Comparison of ENCODE assay signal across 10 cellular contexts in the genomic region with DNA sequence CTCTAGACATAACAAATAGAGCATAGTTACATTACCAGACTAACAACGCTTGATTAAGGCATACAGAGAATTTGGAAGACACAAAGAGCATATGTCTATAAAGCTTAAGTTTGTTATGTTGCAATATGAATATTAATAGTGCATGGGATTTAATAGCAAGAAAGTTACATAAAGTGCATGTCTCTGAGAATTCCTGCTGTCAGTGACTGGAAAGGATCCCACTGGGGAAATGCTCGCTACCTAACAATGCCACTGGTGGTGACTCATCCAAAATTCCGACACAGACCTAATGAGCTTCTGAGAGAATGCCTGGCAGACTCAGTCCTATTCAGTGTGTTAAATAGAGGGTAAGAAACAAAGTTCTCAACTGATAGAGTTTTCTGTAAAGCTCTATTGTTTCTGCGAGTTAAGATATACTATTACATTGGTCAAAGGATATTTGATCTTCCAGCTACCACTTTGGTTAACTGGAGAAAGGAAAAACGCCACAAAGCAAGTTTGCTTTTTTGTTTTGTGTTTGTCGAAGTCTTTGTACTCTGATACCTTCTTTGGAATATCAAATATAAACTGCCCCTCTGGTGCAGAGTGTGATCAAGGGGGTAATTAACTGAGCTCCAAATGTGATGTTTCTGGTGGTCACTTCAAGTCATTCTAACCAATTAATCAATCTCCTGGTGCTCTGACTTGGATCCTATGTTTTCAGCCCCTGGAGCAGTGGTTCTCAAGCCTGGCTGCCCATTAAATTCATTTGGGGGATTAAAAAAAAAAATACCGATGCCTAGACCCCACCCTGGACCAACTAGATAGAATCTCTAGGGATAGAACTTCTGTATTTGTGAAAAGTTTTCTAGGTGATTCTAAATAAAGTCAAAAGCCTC.
DNase-seq lines count a peak whose midpoint lies in the region; FAIRE-seq and TF ChIP-seq lines count a peak whose summit lies in the region.
"Had no signal": no experiment of that assay in that cellular context is flagged by ENCODE, and none has a peak within 500 bp of the region (broad histone marks: within the 10 kb centered on the region; RNA-seq: fewer than 3 reads in every experiment).

No MANE protein-coding gene starts in this region.

- no peaks in the 10 kb centered on the region for H3K27me3 ChIP-seq in MG63

- no peak overlapping the region for H3K4me3 ChIP-seq in MG63

- no peak for FAIRE-seq in urothelium cell line (lab: Jason Lieb, UNC)

- H3K9me3 ChIP-seq in MG63 = no peaks in the 10 kb centered on the region

- no peak for TF ChIP-seq POLR2A in erythroblast (IDR thresholded peaks at IDR 0.05; ENCODE audit: low read length)

- H3K36me3 ChIP-seq in MG63 = no peaks in the 10 kb centered on the region

- DNase-seq in MG63 (peak; percentile 78), dermis blood vessel endothelial cell (peak; percentile 97), left kidney (ENCODE audit: low read depth, low spot score) (peak; percentile 30), urothelium cell line (ENCODE audit: low spot score) (peak; percentile 78), erythroblast (lab: John Stamatoyannopoulos, UW) (no peak)
- DNase-seq in activated CD4-positive, alpha-beta T cell treated with anti-CD3 and anti-CD28 coated beads for 4 hours = no peak
- no peak for DNase-seq in activated CD4-positive, CD25-positive, alpha-beta regulatory T cell (lab: John Stamatoyannopoulos, UW)
- DNase-seq: activated CD4-positive, alpha-beta T cell treated with anti-CD3 and anti-CD28 coated beads, Interleukin-2, amount 10 ng/mL, durations not matched to agents 7 days and 5 days; effector CD8-positive, alpha-beta T cell; stimulated activated CD4-positive, alpha-beta T cell treated with anti-CD3 and anti-CD28 coated beads, Interleukin-1b, Interleukin-23, amount 100 ng/mL, for 48 hours had no signal

Comparison
In these comparisons a context has a peak if more than half of its experiments do, and no peak if none do; other contexts are left out.
1. DNase-seq: peak in MG63 (single experiment), dermis blood vessel endothelial cell (single experiment), left kidney (single experiment) and urothelium cell line (single experiment); none in activated CD4-positive, alpha-beta T cell treated with anti-CD3 and anti-CD28 coated beads for 4 hours (0 of 2), activated CD4-positive, CD25-positive, alpha-beta regulatory T cell (0 of 4) and erythroblast (0 of 2).